8 cellular contexts compared by ENCODE assay signal in genomic region chrX:19344661-19345060, GRCh38. TPM values are rescaled to one million over a fixed set of nuclear protein-coding genes. Genes with fewer than 3 reads are reported as not detected.
A peak's percentile ranks its signal among the peaks of the same experiment; 100 is the strongest.
DNase-seq lines count a peak whose midpoint lies in the region; ATAC-seq, FAIRE-seq and TF ChIP-seq lines count a peak whose summit lies in the region.

No MANE protein-coding gene starts in this region.

- ATAC-seq in RWPE2 (ENCODE audit: low read depth) (no peak), HG03025 (IDR thresholded peaks at IDR 0.05; ENCODE audit: low FRiP score, unreplicated experiment) (no peak)

- peak; percentile 33 for FAIRE-seq in GM12892 (lab: Jason Lieb, UNC)

- peaks cover 22% of the 10 kb centered on the region for H3K79me2 ChIP-seq in fibroblast of lung (ENCODE audit: control insufficient read depth, insufficient read depth, low read length)

- intact Hi-C loops in sigmoid colon (cut with DNase I) = loop anchor here (10.0 kb wide), 3 partner anchors 360 to 670 kb away; partner anchors contain the start of genes PHKA2 and RS1

- WGBS in sigmoid colon, 2 donors = 1 to 4% methylated on average over 10 of the region's 10 CpGs

- TF ChIP-seq CTCF in RWPE2 (IDR thresholded peaks at IDR 0.05; ENCODE audit: poor library complexity, severe bottlenecking) = no peak
- TF ChIP-seq CTCF in fibroblast of lung (conservative IDR thresholded peaks at IDR 0.05 in 1 of 2, IDR thresholded peaks at IDR 0.05 in 1 of 2; ENCODE audit: low read depth in 1 of 2, low read length in 2 of 2) = no peak
- TF ChIP-seq CTCF in sigmoid colon (IDR thresholded peaks at IDR 0.05) = no peak

- no peaks in the 10 kb centered on the region for H3K27me3 ChIP-seq in RWPE2 (ENCODE audit: insufficient read depth, poor library complexity, severe bottlenecking)
- H3K27me3 ChIP-seq in fibroblast of lung (ENCODE audit: control insufficient read depth, insufficient read depth, low read length) = no peaks in the 10 kb centered on the region
- no peaks in the 10 kb centered on the region for H3K27me3 ChIP-seq in sigmoid colon

- DNase-seq in GM12892 (ENCODE audit: insufficient read length) (no peak), RWPE2 (ENCODE audit: low spot score) (no peak), fibroblast of lung (ENCODE audit: low read depth in 2 of 2) (no peak), sigmoid colon (no peak), NOMO-1 treated with DMSO at 0.1 percent for 48 hours (lab: John Stamatoyannopoulos, UW; ENCODE audit: unreplicated experiment) (no peak), GM19238 (ENCODE audit: insufficient read length, low spot score) (no peak), T-helper 9 cell (no peak)

- no peak overlapping the region for H2AFZ ChIP-seq in fibroblast of lung (ENCODE audit: low read length)

- H3K4me1 ChIP-seq in RWPE2 (ENCODE audit: insufficient read depth, poor library complexity, severe bottlenecking) (no peaks in the 10 kb centered on the region), fibroblast of lung (ENCODE audit: control insufficient read depth, extremely low read depth, insufficient read depth, low read length) (no peaks in the 10 kb centered on the region), sigmoid colon (peaks cover 0 to 14% (median 9%) of the 10 kb centered on the region in 4 donors)

- no peak for TF ChIP-seq EP300 in sigmoid colon (IDR thresholded peaks at IDR 0.05)

- TF ChIP-seq POLR2A in GM12892 (IDR thresholded peaks at IDR 0.05; ENCODE audit: low read depth, low read length) (no peak), sigmoid colon (IDR thresholded peaks at IDR 0.05) (no peak)

- H3K4me2 ChIP-seq in fibroblast of lung (ENCODE audit: extremely low read depth, insufficient read depth, low read length) = peak overlapping the region; percentile 54

- no peaks in the 10 kb centered on the region for H4K20me1 ChIP-seq in fibroblast of lung (ENCODE audit: control insufficient read depth, extremely low read depth, insufficient read depth, low read length)

- H3K9me3 ChIP-seq in RWPE2 (ENCODE audit: severe bottlenecking) = no peaks in the 10 kb centered on the region
- H3K9me3 ChIP-seq in fibroblast of lung (ENCODE audit: control insufficient read depth, insufficient read depth, low read depth, low read length) = no peaks in the 10 kb centered on the region
- no peaks in the 10 kb centered on the region for H3K9me3 ChIP-seq in sigmoid colon

- no peak overlapping the region for H3K9ac ChIP-seq in fibroblast of lung (ENCODE audit: insufficient read depth, low read length)

- peak overlapping the region; percentile 89 for H3K4me3 ChIP-seq in RWPE2 (ENCODE audit: severe bottlenecking)
- peak overlapping the region; percentile 60 to 83 (median 70) for H3K4me3 ChIP-seq in fibroblast of lung (replicated peaks in 1 of 4; ENCODE audit: control extremely low read depth in 1 of 4, insufficient read depth in 1 of 4, low read depth in 3 of 4, low read length in 4 of 4)
- peak overlapping the region; percentile 66 to 74 (median 70) for H3K4me3 ChIP-seq in sigmoid colon

- H3K27ac ChIP-seq in RWPE2 (ENCODE audit: poor library complexity, severe bottlenecking) (no peak overlapping the region), fibroblast of lung (ENCODE audit: insufficient read depth, low read length) (peak overlapping the region; percentile 81), sigmoid colon (peak overlapping the region; percentile 83 to 95 (median 92))

- peaks cover 5% of the 10 kb centered on the region for H3K36me3 ChIP-seq in RWPE2 (ENCODE audit: low read depth)
- H3K36me3 ChIP-seq in fibroblast of lung (ENCODE audit: control insufficient read depth, insufficient read depth, low read length) = no peaks in the 10 kb centered on the region
- H3K36me3 ChIP-seq in sigmoid colon = peaks cover 0 to 2% (median 0%) of the 10 kb centered on the region in 4 donors

RNA-seq across cellular contexts. Expression of gene PDHA1, which starts 0.9 kb away (rescaled TPM):
- polyA plus RNA-seq in GM12892 (2012; ENCODE audit: missing spikeins) = 149 TPM
- total RNA-seq in fibroblast of lung (57.5 and 73.2 TPM in 2 replicates), sigmoid colon (10 to 100 TPM; 51.7 to 71.3 (median 60.3) TPM)
- polyA plus RNA-seq in fibroblast of lung (161 and 200 TPM in 2 replicates), sigmoid colon (100 to 1,000 TPM; 136 to 222 (median 209) TPM)
- 120 and 129 TPM in 2 replicates for polyA plus RNA-seq in fibroblast of lung (2012)
- polyA minus RNA-seq in fibroblast of lung (ENCODE audit: low replicate concordance) = 38.7 and 64.4 TPM in 2 replicates
